ENCODE assay signal across 8 cellular contexts in genomic region chr15:65869954-65870871, GRCh38. TPM values are rescaled to one million over a fixed set of nuclear protein-coding genes. Genes with fewer than 3 reads are reported as not detected.
DNase-seq lines count a peak whose midpoint lies in the region; ATAC-seq and TF ChIP-seq lines count a peak whose summit lies in the region.

No MANE protein-coding gene starts in this region.

- intact Hi-C loops in esophagus squamous epithelium (cut with DNase I): no loop called here

- peak overlapping the region; percentile 100 for H3K4me3 ChIP-seq in ACC112 (ENCODE audit: low read depth, low read length)
- peak overlapping the region; percentile 99 for H3K4me3 ChIP-seq in GM12875 (ENCODE audit: low read depth, low read length)
- peak overlapping the region; percentile 71 to 100 (median 80) for H3K4me3 ChIP-seq in esophagus squamous epithelium

- ATAC-seq in GM19452 (IDR thresholded peaks at IDR 0.05; ENCODE audit: unreplicated experiment): no peak

- no peaks in the 10 kb centered on the region for H3K9me3 ChIP-seq in esophagus squamous epithelium

- H3K36me3 ChIP-seq in ACC112 (ENCODE audit: insufficient read depth, low read length): no peaks in the 10 kb centered on the region; the same call in 1 of the 2 replicates
- H3K36me3 ChIP-seq in esophagus squamous epithelium: peaks cover 0 to 14% (median 0%) of the 10 kb centered on the region in 3 donors

- H3K27me3 ChIP-seq in ACC112 (ENCODE audit: insufficient read depth, low read length) (no peaks in the 10 kb centered on the region), esophagus squamous epithelium (no peaks in the 10 kb centered on the region)

- TF ChIP-seq CTCF in GM12875 (IDR thresholded peaks at IDR 0.05; ENCODE audit: borderline replicate concordance, insufficient read depth, low read depth, low read length): no peak
- no peak for TF ChIP-seq CTCF in esophagus squamous epithelium (IDR thresholded peaks at IDR 0.05)

- peaks cover 57% of the 10 kb centered on the region for H3K79me2 ChIP-seq in ACC112 (ENCODE audit: control insufficient read depth, insufficient read depth, low read length, unreplicated experiment)

- TF ChIP-seq POLR2A in esophagus squamous epithelium (IDR thresholded peaks at IDR 0.05): peak in 1 of 4 donors; percentile 33

- H3K4me1 ChIP-seq in ACC112 (ENCODE audit: control insufficient read depth, insufficient read depth, low read length, unreplicated experiment): peaks cover 11% of the 10 kb centered on the region
- peaks cover 0 to 53% (median 19%) of the 10 kb centered on the region in 3 donors for H3K4me1 ChIP-seq in esophagus squamous epithelium

- 0 to 1% methylated on average over 41 to 43 of the region's 43 CpGs for WGBS in esophagus squamous epithelium, 2 donors

- DNase-seq in NCI-H1417 (lab: John Stamatoyannopoulos, UW) (peak in 2 of 3 experiments; percentile 81 to 88), esophagus squamous epithelium (lab: John Stamatoyannopoulos, UW) (no peak), myocyte (ENCODE audit: low read depth) (peak; percentile 33), ureter (ENCODE audit: low spot score) (peak; percentile 75)
- DNase-seq in activated CD4-positive, alpha-beta T cell treated with anti-CD3 and anti-CD28 coated beads, Interleukin-2, amount 50 U/mL, for 48 hours: peak; percentile 15 to 28

- peak overlapping the region; percentile 97 for H2AFZ ChIP-seq in ACC112 (ENCODE audit: low read length, unreplicated experiment)

- H3K27ac ChIP-seq in ACC112 (ENCODE audit: low read depth, low read length) (peak overlapping the region; percentile 91), esophagus squamous epithelium (peak overlapping the region; percentile 93 to 100 (median 96))

RNA-seq across cellular contexts. Expression of gene RAB11A, which starts 0.9 kb away (rescaled TPM):
- total RNA-seq in esophagus squamous epithelium (100 to 1,000 TPM; 246 to 604 (median 518) TPM), myocyte (170 and 185 TPM in 2 replicates), ureter (373 TPM)
- polyA plus RNA-seq in myocyte (2012): 173 TPM
